In the genomic region with DNA sequence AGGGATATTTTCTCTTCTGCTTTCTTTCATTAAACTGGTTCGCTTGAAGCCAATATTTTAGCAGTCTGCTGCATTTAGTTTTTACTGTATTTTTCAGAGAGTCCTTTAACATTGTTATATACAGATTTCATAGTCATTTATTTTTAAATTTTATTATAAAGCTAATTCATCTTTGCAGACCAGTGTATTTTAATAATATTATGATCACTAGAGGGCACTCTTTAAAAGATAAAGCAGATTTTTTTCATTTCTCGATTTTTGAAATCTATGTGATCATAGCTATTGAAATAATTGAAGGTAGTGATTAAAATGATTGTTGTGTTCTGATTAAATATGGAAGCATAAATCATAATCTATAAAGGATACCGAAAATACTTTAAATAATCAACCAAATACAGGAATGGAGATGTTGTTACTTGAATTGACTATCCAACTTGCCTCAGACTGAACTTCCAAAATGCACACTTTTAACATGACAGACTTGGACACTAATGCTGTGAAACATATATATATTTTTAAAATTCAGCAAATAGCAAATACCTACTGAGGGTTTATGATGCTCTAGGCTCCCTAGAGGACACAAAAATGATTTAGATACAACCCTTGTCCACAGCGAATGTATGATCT, we compare ENCODE assay signal across 1 cellular context.
A peak's percentile ranks its signal among the peaks of the same experiment; 100 is the strongest.
TF ChIP-seq lines count a peak whose summit lies in the region.

No MANE protein-coding gene starts in this region.

TF ChIP-seq in GM12878, 131 proteins besides CTCF, POLR2A, EP300 and RAD21:
- peak; percentile 58; the same call in 1 of the 2 replicates for TF ChIP-seq SMC3 (IDR thresholded peaks at IDR 0.05; ENCODE audit: borderline replicate concordance, low read length)
- no peak for TF ChIP-seq ZBTB33 (IDR thresholded peaks at IDR 0.05)
